Comparison of ENCODE assay signal across 1 cellular context in the genomic region with DNA sequence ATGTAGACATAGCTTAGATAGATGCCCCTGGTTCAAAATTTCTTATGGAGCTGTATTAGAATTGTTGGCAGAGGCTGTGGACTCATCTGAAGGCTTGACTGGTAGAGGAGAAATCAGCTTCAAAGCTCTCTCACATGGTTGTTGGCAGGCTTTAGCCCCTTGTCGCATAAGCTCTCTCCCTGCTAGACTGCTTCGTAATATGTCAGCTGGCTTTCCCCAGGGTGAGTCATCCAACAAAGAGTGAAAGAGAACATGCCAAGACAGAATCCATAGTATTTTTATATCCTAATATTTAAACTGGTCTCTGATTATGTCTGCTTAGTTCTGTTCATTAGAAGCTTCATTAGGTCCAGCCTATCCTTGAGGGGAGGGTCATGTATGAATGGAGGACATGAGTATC.
TF ChIP-seq lines count a peak whose summit lies in the region.

No MANE protein-coding gene starts in this region.

TF ChIP-seq in HCT116, 20 proteins besides CTCF, POLR2A, EP300 and RAD21:
- TF ChIP-seq ZBTB33 (IDR thresholded peaks at IDR 0.05; ENCODE audit: extremely low read depth, insufficient replicate concordance, low read length) (no peak), CBX3 (IDR thresholded peaks at IDR 0.05; ENCODE audit: low read depth) (no peak), CEBPB (IDR thresholded peaks at IDR 0.05; ENCODE audit: low read depth) (no peak), ZNF274 (IDR thresholded peaks at IDR 0.05; ENCODE audit: low read depth, low read length) (no peak), EZH2phosphoT487 (IDR thresholded peaks at IDR 0.05; ENCODE audit: borderline replicate concordance) (no peak), POLR2AphosphoS5 (IDR thresholded peaks at IDR 0.05; ENCODE audit: low read depth, low read length) (no peak), ELF1 (IDR thresholded peaks at IDR 0.05; ENCODE audit: borderline replicate concordance, low read depth) (no peak), SIN3A (IDR thresholded peaks at IDR 0.05; ENCODE audit: low read depth) (no peak), EZH2 (IDR thresholded peaks at IDR 0.05) (no peak), JUND (IDR thresholded peaks at IDR 0.05) (no peak), YY1 (IDR thresholded peaks at IDR 0.05; ENCODE audit: extremely low read depth, insufficient replicate concordance, low read depth, low read length) (no peak), EGR1 (IDR thresholded peaks at IDR 0.05; ENCODE audit: low read depth) (no peak), TCF7L2 (IDR thresholded peaks at IDR 0.05; ENCODE audit: borderline replicate concordance, extremely low read depth, insufficient read depth, insufficient read length) (no peak), FOSL1 (IDR thresholded peaks at IDR 0.05; ENCODE audit: low read depth) (no peak), SRF (IDR thresholded peaks at IDR 0.05; ENCODE audit: low read depth) (no peak), ZFX (IDR thresholded peaks at IDR 0.05) (no peak), SP1 (IDR thresholded peaks at IDR 0.05; ENCODE audit: low read depth) (no peak)
- TF ChIP-seq, protein P1, sequence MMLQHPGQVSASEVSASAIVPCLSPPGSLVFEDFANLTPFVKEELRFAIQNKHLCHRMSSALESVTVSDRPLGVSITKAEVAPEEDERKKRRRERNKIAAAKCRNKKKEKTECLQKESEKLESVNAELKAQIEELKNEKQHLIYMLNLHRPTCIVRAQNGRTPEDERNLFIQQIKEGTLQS (IDR thresholded peaks at IDR 0.05): no peak
- TF ChIP-seq, protein P2, sequence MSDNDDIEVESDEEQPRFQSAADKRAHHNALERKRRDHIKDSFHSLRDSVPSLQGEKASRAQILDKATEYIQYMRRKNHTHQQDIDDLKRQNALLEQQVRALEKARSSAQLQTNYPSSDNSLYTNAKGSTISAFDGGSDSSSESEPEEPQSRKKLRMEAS (IDR thresholded peaks at IDR 0.05): no peak
TF ChIP-seq in HCT116: peak in this region for 0.
